1 cellular context compared by ENCODE assay signal in genomic region chr5:153699035-153699434, GRCh38.
A peak's percentile ranks its signal among the peaks of the same experiment; 100 is the strongest.
TF ChIP-seq lines count a peak whose summit lies in the region.

No MANE protein-coding gene starts in this region.

TF ChIP-seq in A549, 52 proteins besides CTCF, POLR2A, EP300 and RAD21:
- no peak for TF ChIP-seq REST (IDR thresholded peaks at IDR 0.05)
- no peak for TF ChIP-seq FOSL2 (IDR thresholded peaks at IDR 0.05)
- peak; percentile 36; the same call in 1 of the 2 replicates for TF ChIP-seq FOSL2 (CRISPR knock-in tag; IDR thresholded peaks at IDR 0.05)
